11 cellular contexts compared by ENCODE assay signal in genomic region chr16:84562174-84562815, GRCh38. TPM values are rescaled to one million over a fixed set of nuclear protein-coding genes. Genes with fewer than 3 reads are reported as not detected.
DNase-seq lines count a peak whose midpoint lies in the region; ATAC-seq and TF ChIP-seq lines count a peak whose summit lies in the region.
"Had no signal": no experiment of that assay in that cellular context is flagged by ENCODE, and none has a peak within 500 bp of the region (broad histone marks: within the 10 kb centered on the region; RNA-seq: fewer than 3 reads in every experiment).

No MANE protein-coding gene starts in this region.

- H3K9me3 ChIP-seq in OCI-LY3 (ENCODE audit: insufficient read depth, low read length) = peaks cover 4% of the 10 kb centered on the region; the same call in 1 of the 2 replicates

- H3K9me3 Mint-ChIP-seq in activated naive CD4-positive, alpha-beta T cell treated with anti-CD3 and anti-CD28 coated beads, Interleukin-2, amount 10 ng/mL, durations not matched to agents 7 days and 5 days = no peaks in the 10 kb centered on the region
- no peaks in the 10 kb centered on the region for H3K9me3 Mint-ChIP-seq in activated naive CD4-positive, alpha-beta T cell treated with anti-CD3 and anti-CD28 coated beads for 36 hours
- no peaks in the 10 kb centered on the region for H3K9me3 Mint-ChIP-seq in stimulated activated memory B cell treated with anti-CD40 and anti-IgM and Interleukin-4, amounts not matched to agents 10 μg/mL and 1 μg/mL and 100 μg/mL, for 72 hours

- peaks cover 49% of the 10 kb centered on the region for H3K36me3 ChIP-seq in OCI-LY3 (replicated peaks; ENCODE audit: low read depth, low read length)

- peaks cover 14% of the 10 kb centered on the region for H3K4me1 Mint-ChIP-seq in activated naive CD4-positive, alpha-beta T cell treated with anti-CD3 and anti-CD28 coated beads, Interleukin-2, amount 10 ng/mL, durations not matched to agents 7 days and 5 days
- H3K4me1 Mint-ChIP-seq in activated naive CD4-positive, alpha-beta T cell treated with anti-CD3 and anti-CD28 coated beads for 36 hours (ENCODE audit: low read depth) = no peaks in the 10 kb centered on the region
- H3K4me1 Mint-ChIP-seq in stimulated activated memory B cell treated with anti-CD40 and anti-IgM and Interleukin-4, amounts not matched to agents 10 μg/mL and 1 μg/mL and 100 μg/mL, for 72 hours = peaks cover 61% of the 10 kb centered on the region

- peak overlapping the region; percentile 82 for H3K9ac ChIP-seq in OCI-LY3 (ENCODE audit: low read length)

- peaks cover 6% of the 10 kb centered on the region for H3K79me2 ChIP-seq in OCI-LY3 (ENCODE audit: low read length)

- H2AFZ ChIP-seq in OCI-LY3 (ENCODE audit: low read depth, low read length) = no peak overlapping the region

- peak overlapping the region; percentile 52 for H3K4me3 ChIP-seq in OCI-LY3 (ENCODE audit: low read length)

- peak; percentile 77 for ATAC-seq in GM21825 (IDR thresholded peaks at IDR 0.05; ENCODE audit: unreplicated experiment)
- ATAC-seq in stimulated activated memory B cell treated with anti-CD40 and anti-IgM and Interleukin-4, amounts not matched to agents 10 μg/mL and 1 μg/mL and 100 μg/mL, for 72 hours = peak; percentile 93
- no peak for ATAC-seq in HG03439 (IDR thresholded peaks at IDR 0.05; ENCODE audit: unreplicated experiment)
- ATAC-seq: SK-N-SH treated with all-trans-retinoic acid at 6 μM for 48 hours had no signal

- peaks cover 31% of the 10 kb centered on the region for H3K4me1 ChIP-seq in OCI-LY3 (ENCODE audit: low read length)

- no peak for DNase-seq in activated naive CD4-positive, alpha-beta T cell treated with anti-CD3 and anti-CD28 coated beads, Interleukin-2, amount 10 ng/mL, durations not matched to agents 7 days and 5 days
- DNase-seq in activated naive CD4-positive, alpha-beta T cell treated with anti-CD3 and anti-CD28 coated beads for 36 hours = no peak
- DNase-seq in NCI-H345 treated with DMSO at 0.1 percent for 48 hours (lab: John Stamatoyannopoulos, UW; ENCODE audit: unreplicated experiment) (no peak), foreskin melanocyte (no peak)
- DNase-seq: activated CD4-positive, alpha-beta T cell treated with anti-CD3 and anti-CD28 coated beads, Interleukin-2, amount 50 U/mL, for 48 hours; effector CD4-positive, alpha-beta T cell had no signal

- peak overlapping the region; percentile 85 for H3K4me2 ChIP-seq in OCI-LY3 (ENCODE audit: low read length)

- CTCF ChIA-PET in activated naive CD4-positive, alpha-beta T cell treated with anti-CD3 and anti-CD28 coated beads, Interleukin-2, amount 10 ng/mL, durations not matched to agents 7 days and 5 days (lab: Charles Lee) = interaction anchor here (1.3 kb wide), 1 partner anchor 61 kb away, joined by 3 read pairs; no protein-coding TSS in a partner anchor
- CTCF ChIA-PET in activated naive CD4-positive, alpha-beta T cell treated with anti-CD3 and anti-CD28 coated beads for 36 hours (lab: Charles Lee) = interaction anchor here (0.6 to 1.4 kb wide), 2 partner anchors 38 to 164 kb away, joined by 3 to 6 read pairs; no protein-coding TSS in a partner anchor

- H3K27me3 ChIP-seq in OCI-LY3 (ENCODE audit: low read depth, low read length) = no peaks in the 10 kb centered on the region

- peaks cover 43% of the 10 kb centered on the region for H3K36me3 Mint-ChIP-seq in activated naive CD4-positive, alpha-beta T cell treated with anti-CD3 and anti-CD28 coated beads, Interleukin-2, amount 10 ng/mL, durations not matched to agents 7 days and 5 days
- H3K36me3 Mint-ChIP-seq in activated naive CD4-positive, alpha-beta T cell treated with anti-CD3 and anti-CD28 coated beads for 36 hours (ENCODE audit: low read depth) = peaks cover 16% of the 10 kb centered on the region
- H3K36me3 Mint-ChIP-seq in stimulated activated memory B cell treated with anti-CD40 and anti-IgM and Interleukin-4, amounts not matched to agents 10 μg/mL and 1 μg/mL and 100 μg/mL, for 72 hours = peaks cover 50% of the 10 kb centered on the region

- intact Hi-C loops in activated naive CD4-positive, alpha-beta T cell treated with anti-CD3 and anti-CD28 coated beads for 36 hours (cut with micrococcal nuclease) = no loop called here

- no peak for TF ChIP-seq CTCF in OCI-LY3 (IDR thresholded peaks at IDR 0.05; ENCODE audit: low read depth, low read length)

- H3K27ac ChIP-seq in OCI-LY3 (ENCODE audit: low read length) = peak overlapping the region; percentile 99

- H4K20me1 ChIP-seq in OCI-LY3 (ENCODE audit: insufficient read depth, low read length) = 0 out of 2 replicates have a peak, but pooled peaks cover 6% of the 10 kb centered on the region

- peak overlapping the region; percentile 8 for H3K27ac Mint-ChIP-seq in activated naive CD4-positive, alpha-beta T cell treated with anti-CD3 and anti-CD28 coated beads, Interleukin-2, amount 10 ng/mL, durations not matched to agents 7 days and 5 days
- no peak overlapping the region for H3K27ac Mint-ChIP-seq in activated naive CD4-positive, alpha-beta T cell treated with anti-CD3 and anti-CD28 coated beads for 36 hours
- H3K27ac Mint-ChIP-seq in stimulated activated memory B cell treated with anti-CD40 and anti-IgM and Interleukin-4, amounts not matched to agents 10 μg/mL and 1 μg/mL and 100 μg/mL, for 72 hours = peak overlapping the region; percentile 83

- no peak overlapping the region for H3K4me3 Mint-ChIP-seq in activated naive CD4-positive, alpha-beta T cell treated with anti-CD3 and anti-CD28 coated beads, Interleukin-2, amount 10 ng/mL, durations not matched to agents 7 days and 5 days
- no peak overlapping the region for H3K4me3 Mint-ChIP-seq in activated naive CD4-positive, alpha-beta T cell treated with anti-CD3 and anti-CD28 coated beads for 36 hours
- H3K4me3 Mint-ChIP-seq in stimulated activated memory B cell treated with anti-CD40 and anti-IgM and Interleukin-4, amounts not matched to agents 10 μg/mL and 1 μg/mL and 100 μg/mL, for 72 hours = no peak overlapping the region

- no peaks in the 10 kb centered on the region for H3K27me3 Mint-ChIP-seq in activated naive CD4-positive, alpha-beta T cell treated with anti-CD3 and anti-CD28 coated beads, Interleukin-2, amount 10 ng/mL, durations not matched to agents 7 days and 5 days
- H3K27me3 Mint-ChIP-seq in activated naive CD4-positive, alpha-beta T cell treated with anti-CD3 and anti-CD28 coated beads for 36 hours (ENCODE audit: low read depth) = no peaks in the 10 kb centered on the region
- no peaks in the 10 kb centered on the region for H3K27me3 Mint-ChIP-seq in stimulated activated memory B cell treated with anti-CD40 and anti-IgM and Interleukin-4, amounts not matched to agents 10 μg/mL and 1 μg/mL and 100 μg/mL, for 72 hours

RNA-seq across cellular contexts. Expression of gene COTL1, which starts 55.6 kb away (rescaled TPM):
- total RNA-seq in activated naive CD4-positive, alpha-beta T cell treated with anti-CD3 and anti-CD28 coated beads for 36 hours = 100 to 1,000 TPM; 325 to 328 TPM

RNA-seq across cellular contexts. Expression of gene MEAK7, which starts 57.8 kb away (rescaled TPM):
- total RNA-seq in activated naive CD4-positive, alpha-beta T cell treated with anti-CD3 and anti-CD28 coated beads for 36 hours = 1 to 10 TPM; 6.3 to 7.0 TPM
